In the genomic region with DNA sequence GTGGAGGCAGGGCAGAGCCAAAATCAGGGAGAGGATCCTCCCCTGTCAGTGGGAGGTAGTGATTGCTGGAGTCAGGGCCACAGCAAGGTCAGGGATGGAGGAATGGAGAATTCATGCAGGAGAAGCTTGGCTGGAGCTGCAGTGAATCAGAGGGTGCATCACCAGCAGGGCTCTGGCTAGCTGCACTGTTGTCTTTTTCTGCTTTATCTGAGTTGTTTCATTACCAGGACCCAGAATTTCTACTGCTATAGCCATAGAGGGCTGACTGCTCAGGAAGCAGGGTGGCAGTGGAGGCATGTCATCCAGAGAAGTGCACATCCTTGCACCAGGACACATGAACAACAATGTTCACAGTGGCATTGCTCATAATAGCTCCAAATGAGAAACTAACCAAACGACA, we compare ENCODE assay signal across 8 cellular contexts.
DNase-seq lines count a peak whose midpoint lies in the region; ATAC-seq, FAIRE-seq and TF ChIP-seq lines count a peak whose summit lies in the region.

No MANE protein-coding gene starts in this region.

- H3K4me3 Mint-ChIP-seq in chondrocyte (ENCODE audit: unreplicated experiment), result no peak overlapping the region

- intact Hi-C loops in stomach (cut with DNase I; ENCODE audit: low total_unique reads), result no loop called here

- no peak for TF ChIP-seq CTCF in chondrocyte (IDR thresholded peaks at IDR 0.05)
- TF ChIP-seq CTCF in stomach (IDR thresholded peaks at IDR 0.05), result no peak

- TF ChIP-seq POLR2A in H54 (IDR thresholded peaks at IDR 0.05; ENCODE audit: low read depth, low read length), result no peak
- no peak for TF ChIP-seq POLR2A in stomach (IDR thresholded peaks at IDR 0.05)

- H3K27ac Mint-ChIP-seq in chondrocyte (ENCODE audit: unreplicated experiment), result peak overlapping the region; percentile 94

- TF ChIP-seq EP300 in stomach (IDR thresholded peaks at IDR 0.05), result no peak

- no peaks in the 10 kb centered on the region for H3K27me3 ChIP-seq in stomach

- no peak for ATAC-seq in GM18870 (IDR thresholded peaks at IDR 0.05; ENCODE audit: unreplicated experiment)
- ATAC-seq in HG03196 (IDR thresholded peaks at IDR 0.05; ENCODE audit: unreplicated experiment), result no peak
- ATAC-seq in HG03095 (IDR thresholded peaks at IDR 0.05; ENCODE audit: unreplicated experiment), result no peak

- H3K9me3 Mint-ChIP-seq in chondrocyte (ENCODE audit: low read depth), result no peaks in the 10 kb centered on the region

- peak; percentile 57 for DNase-seq in H54 (ENCODE audit: insufficient read length, low spot score)
- DNase-seq in chondrocyte (ENCODE audit: low spot score), result no peak
- DNase-seq in left kidney (ENCODE audit: low read depth, low spot score), result peak; percentile 16
- no peak for DNase-seq in stomach
- no peak for DNase-seq in activated CD4-positive, alpha-beta T cell treated with anti-CD3 and anti-CD28 coated beads, Interleukin-2, amount 50 U/mL, for 4 hours

- H3K4me1 Mint-ChIP-seq in chondrocyte (ENCODE audit: low read depth), result peaks cover 52% of the 10 kb centered on the region

- no peak overlapping the region for H3K4me3 ChIP-seq in stomach

- FAIRE-seq in H54 (lab: Jason Lieb, UNC), result peak; percentile 85

- H3K27me3 Mint-ChIP-seq in chondrocyte (ENCODE audit: low read depth), result no peaks in the 10 kb centered on the region

- H3K9me3 ChIP-seq in stomach, result no peaks in the 10 kb centered on the region

- H3K27ac ChIP-seq in stomach, result peak overlapping the region in 4 of 5 donors; percentile 65 to 83 (median 78)

- no peaks in the 10 kb centered on the region for H3K36me3 Mint-ChIP-seq in chondrocyte (ENCODE audit: low read depth)

- peaks cover 0 to 22% (median 11%) of the 10 kb centered on the region in 4 donors for H3K4me1 ChIP-seq in stomach

- H3K36me3 ChIP-seq in stomach, result no peaks in the 10 kb centered on the region

- WGBS in stomach, 5 donors, result 64 to 87% (median 71%) methylated on average over 1 of the region's 1 CpG

Comparison
In these comparisons a context has a peak if more than half of its experiments do, and no peak if none do; other contexts are left out.
1. DNase-seq: peak in H54 (single experiment) and left kidney (single experiment); none in chondrocyte (single experiment), stomach (single experiment) and activated CD4-positive, alpha-beta T cell treated with anti-CD3 and anti-CD28 coated beads, Interleukin-2, amount 50 U/mL, for 4 hours (0 of 2).